16 cellular contexts compared by ENCODE assay signal in genomic region chr16:83312015-83312734, GRCh38.
A peak's percentile ranks its signal among the peaks of the same experiment; 100 is the strongest.
DNase-seq lines count a peak whose midpoint lies in the region; ATAC-seq and TF ChIP-seq lines count a peak whose summit lies in the region.
"Had no signal": no experiment of that assay in that cellular context is flagged by ENCODE, and none has a peak within 500 bp of the region (broad histone marks: within the 10 kb centered on the region; RNA-seq: fewer than 3 reads in every experiment).

No MANE protein-coding gene starts in this region.

- H3K4me3 Mint-ChIP-seq in MCF 10A (ENCODE audit: unreplicated experiment): no peak overlapping the region

- no peaks in the 10 kb centered on the region for H3K4me1 Mint-ChIP-seq in MCF 10A (ENCODE audit: insufficient read depth, unreplicated experiment)

- H3K4me3 ChIP-seq in choroid plexus epithelial cell (ENCODE audit: low read depth, low read length): no peak overlapping the region

- H3K36me3 Mint-ChIP-seq in MCF 10A (ENCODE audit: insufficient read depth, unreplicated experiment): no peaks in the 10 kb centered on the region

- no peak for TF ChIP-seq CTCF in choroid plexus epithelial cell (conservative IDR thresholded peaks at IDR 0.05; ENCODE audit: low read depth, low read length)
- TF ChIP-seq CTCF in MCF 10A (IDR thresholded peaks at IDR 0.05; ENCODE audit: unreplicated experiment): no peak

- no peak for ATAC-seq in sciatic nerve
- ATAC-seq: Right ventricle myocardium inferior had no signal

- CTCF ChIA-PET in MCF 10A (lab: Yijun Ruan, JAX): interaction anchor here (0.8 to 1.0 kb wide), 2 partner anchors 10 to 44 kb away, joined by 3 read pairs; no protein-coding TSS in a partner anchor

- intact Hi-C loops in sciatic nerve (cut with DNase I): no loop called here
- intact Hi-C loops in MCF 10A (cut with micrococcal nuclease): no loop called here

- no peaks in the 10 kb centered on the region for H3K27me3 Mint-ChIP-seq in MCF 10A (ENCODE audit: insufficient read depth, unreplicated experiment)

- no peaks in the 10 kb centered on the region for H3K9me3 Mint-ChIP-seq in MCF 10A (ENCODE audit: unreplicated experiment)

- POLR2A ChIA-PET in MCF 10A (lab: Yijun Ruan, JAX): interaction anchor here (0.6 kb wide), 1 partner anchor 955 kb away, joined by 3 read pairs; no protein-coding TSS in a partner anchor

- no TSS peak for BruUV-seq in MCF 10A (replicated peaks; lab: Mats Ljungman, UMichigan)

- peak; percentile 25 for DNase-seq in AG20443 (ENCODE audit: low spot score)
- peak; percentile 53 for DNase-seq in choroid plexus epithelial cell (ENCODE audit: low read depth)
- DNase-seq in globus pallidus (ENCODE audit: low spot score): peak; percentile 12
- peak; percentile 6 for DNase-seq in medulla oblongata (ENCODE audit: extremely low spot score)
- no peak for DNase-seq in sciatic nerve (ENCODE audit: low spot score)
- no peak for DNase-seq in MCF 10A (ENCODE audit: unreplicated experiment)
- DNase-seq in NCI-H1092 treated with DMSO at 0.1 percent for 48 hours (lab: John Stamatoyannopoulos, UW): no peak
- DNase-seq: BE2C, EL, GF-D8, KBM-7, NCI-H1105 treated with DMSO at 0.1 percent for 48 hours, NCI-H2081, NCI-H2171 treated with DMSO at 0.1 percent for 48 hours, NCI-H526 treated with DMSO at 0.1 percent for 48 hours had no signal

- H3K27ac Mint-ChIP-seq in MCF 10A (ENCODE audit: low read depth, unreplicated experiment): no peak overlapping the region

Comparison
In these comparisons a context has a peak if more than half of its experiments do, and no peak if none do; other contexts are left out.
1. DNase-seq: peak in AG20443 (single experiment), choroid plexus epithelial cell (single experiment), globus pallidus (single experiment) and medulla oblongata (single experiment); none in sciatic nerve (single experiment), MCF 10A (single experiment) and NCI-H1092 treated with DMSO at 0.1 percent for 48 hours (single experiment).